28 cellular contexts compared by ENCODE assay signal in genomic region chr5:38633505-38633904, GRCh38.
"Had no signal": no experiment of that assay in that cellular context is flagged by ENCODE, and none has a peak within 500 bp of the region (broad histone marks: within the 10 kb centered on the region; RNA-seq: fewer than 3 reads in every experiment).

No MANE protein-coding gene starts in this region.

- H3K4me1 ChIP-seq: colonic mucosa, esophagus muscularis mucosa, esophagus squamous epithelium, foreskin keratinocyte, gastrocnemius medialis, gastroesophageal sphincter, heart left ventricle, heart right ventricle had no signal

- H3K27ac ChIP-seq: colonic mucosa, coronary artery, dorsolateral prefrontal cortex, epithelial cell of prostate, esophagus muscularis mucosa, esophagus squamous epithelium, foreskin keratinocyte, gastrocnemius medialis, gastroesophageal sphincter, heart left ventricle, heart right ventricle had no signal

- H3K27me3 ChIP-seq: colonic mucosa, dorsolateral prefrontal cortex, esophagus muscularis mucosa, esophagus squamous epithelium, foreskin keratinocyte, gastrocnemius medialis, gastroesophageal sphincter, heart left ventricle, heart right ventricle had no signal

- FAIRE-seq: colon, endometrium, endothelial cell of umbilical vein, frontal cortex had no signal

- H3K9me3 ChIP-seq: colonic mucosa, esophagus muscularis mucosa had no signal

- DNase-seq: colonic mucosa; cortex of kidney; dermis blood vessel endothelial cell; dorsolateral prefrontal cortex; effector CD4-positive, alpha-beta T cell; effector CD8-positive, alpha-beta T cell; effector memory CD4-positive, alpha-beta T cell; effector memory CD8-positive, alpha-beta T cell; endodermal cell; erythroblast; esophagus squamous epithelium; foreskin fibroblast; foreskin keratinocyte; foreskin melanocyte; gastrocnemius medialis; glutamatergic neuron; head of caudate nucleus; heart left ventricle; heart right ventricle had no signal

- H3K4me3 ChIP-seq: colonic mucosa, coronary artery, dorsolateral prefrontal cortex, esophagus muscularis mucosa, esophagus squamous epithelium, gastrocnemius medialis, gastroesophageal sphincter, heart left ventricle, heart right ventricle had no signal

- H3K36me3 ChIP-seq: colonic mucosa, esophagus muscularis mucosa, esophagus squamous epithelium, gastrocnemius medialis, gastroesophageal sphincter, heart left ventricle, heart right ventricle had no signal

- ATAC-seq: effector memory CD8-positive, alpha-beta T cell; esophagus mucosa; foreskin keratinocyte; gastrocnemius medialis; gastroesophageal sphincter; heart left ventricle; heart right ventricle had no signal
